Comparison of ENCODE assay signal across 1 cellular context in genomic region chr12:28955491-28955890, GRCh38.
TF ChIP-seq lines count a peak whose summit lies in the region.

No MANE protein-coding gene starts in this region.

TF ChIP-seq in WTC11, 78 proteins besides CTCF, POLR2A, EP300 and RAD21 (continued from another document):
- TF ChIP-seq, protein P1, sequence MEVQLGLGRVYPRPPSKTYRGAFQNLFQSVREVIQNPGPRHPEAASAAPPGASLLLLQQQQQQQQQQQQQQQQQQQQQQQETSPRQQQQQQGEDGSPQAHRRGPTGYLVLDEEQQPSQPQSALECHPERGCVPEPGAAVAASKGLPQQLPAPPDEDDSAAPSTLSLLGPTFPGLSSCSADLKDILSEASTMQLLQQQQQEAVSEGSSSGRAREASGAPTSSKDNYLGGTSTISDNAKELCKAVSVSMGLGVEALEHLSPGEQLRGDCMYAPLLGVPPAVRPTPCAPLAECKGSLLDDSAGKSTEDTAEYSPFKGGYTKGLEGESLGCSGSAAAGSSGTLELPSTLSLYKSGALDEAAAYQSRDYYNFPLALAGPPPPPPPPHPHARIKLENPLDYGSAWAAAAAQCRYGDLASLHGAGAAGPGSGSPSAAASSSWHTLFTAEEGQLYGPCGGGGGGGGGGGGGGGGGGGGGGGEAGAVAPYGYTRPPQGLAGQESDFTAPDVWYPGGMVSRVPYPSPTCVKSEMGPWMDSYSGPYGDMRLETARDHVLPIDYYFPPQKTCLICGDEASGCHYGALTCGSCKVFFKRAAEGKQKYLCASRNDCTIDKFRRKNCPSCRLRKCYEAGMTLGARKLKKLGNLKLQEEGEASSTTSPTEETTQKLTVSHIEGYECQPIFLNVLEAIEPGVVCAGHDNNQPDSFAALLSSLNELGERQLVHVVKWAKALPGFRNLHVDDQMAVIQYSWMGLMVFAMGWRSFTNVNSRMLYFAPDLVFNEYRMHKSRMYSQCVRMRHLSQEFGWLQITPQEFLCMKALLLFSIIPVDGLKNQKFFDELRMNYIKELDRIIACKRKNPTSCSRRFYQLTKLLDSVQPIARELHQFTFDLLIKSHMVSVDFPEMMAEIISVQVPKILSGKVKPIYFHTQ (CRISPR knock-in tag; IDR thresholded peaks at IDR 0.05): no peak
